In the genomic region with DNA sequence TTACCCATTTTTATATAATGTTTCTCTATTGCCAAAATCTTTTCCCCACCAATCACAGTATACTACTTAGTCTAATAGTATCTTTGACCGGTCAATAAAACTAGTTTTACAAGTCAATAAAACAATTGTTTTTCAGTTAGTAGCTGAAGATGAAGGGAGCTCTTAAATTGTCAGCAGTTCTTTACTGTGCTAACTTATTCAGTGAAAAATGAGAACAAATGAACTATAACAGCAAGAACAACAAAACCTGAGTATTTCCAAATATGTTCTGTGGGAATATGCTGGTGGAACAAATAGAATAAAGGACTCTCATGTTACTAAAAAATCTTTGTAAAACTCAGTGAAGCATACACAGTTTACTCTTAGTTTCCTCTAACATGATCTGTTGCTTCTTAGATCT, we compare ENCODE assay signal across 1 cellular context.
TF ChIP-seq lines count a peak whose summit lies in the region.

No MANE protein-coding gene starts in this region.

TF ChIP-seq in HEK293, 187 proteins besides CTCF, POLR2A, EP300 and RAD21 (continued from another document):
- TF ChIP-seq, protein P1, sequence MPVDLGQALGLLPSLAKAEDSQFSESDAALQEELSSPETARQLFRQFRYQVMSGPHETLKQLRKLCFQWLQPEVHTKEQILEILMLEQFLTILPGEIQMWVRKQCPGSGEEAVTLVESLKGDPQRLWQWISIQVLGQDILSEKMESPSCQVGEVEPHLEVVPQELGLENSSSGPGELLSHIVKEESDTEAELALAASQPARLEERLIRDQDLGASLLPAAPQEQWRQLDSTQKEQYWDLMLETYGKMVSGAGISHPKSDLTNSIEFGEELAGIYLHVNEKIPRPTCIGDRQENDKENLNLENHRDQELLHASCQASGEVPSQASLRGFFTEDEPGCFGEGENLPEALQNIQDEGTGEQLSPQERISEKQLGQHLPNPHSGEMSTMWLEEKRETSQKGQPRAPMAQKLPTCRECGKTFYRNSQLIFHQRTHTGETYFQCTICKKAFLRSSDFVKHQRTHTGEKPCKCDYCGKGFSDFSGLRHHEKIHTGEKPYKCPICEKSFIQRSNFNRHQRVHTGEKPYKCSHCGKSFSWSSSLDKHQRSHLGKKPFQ (tag by site-specific recombination; IDR thresholded peaks at IDR 0.05) = peak; percentile 70
- TF ChIP-seq IKZF3 (tag by site-specific recombination; IDR thresholded peaks at IDR 0.05) (peak; percentile 87), ZNF843 (tag by site-specific recombination; IDR thresholded peaks at IDR 0.05) (peak; percentile 93), SCRT1 (tag by site-specific recombination; IDR thresholded peaks at IDR 0.05; ENCODE audit: borderline replicate concordance) (peak; percentile 70; the same call in 1 of the 2 replicates), ZSCAN30 (tag by site-specific recombination; IDR thresholded peaks at IDR 0.05) (0 out of 2 replicates have a peak, but pooled peaks have one; percentile 53), GFI1B (tag by site-specific recombination; IDR thresholded peaks at IDR 0.05) (0 out of 2 replicates have a peak, but pooled peaks have one; percentile 53), ZNF16 (tag by site-specific recombination; IDR thresholded peaks at IDR 0.05; ENCODE audit: low read depth) (no peak), OSR2 (tag by site-specific recombination; IDR thresholded peaks at IDR 0.05) (peak; percentile 77), SP7 (tag by site-specific recombination; IDR thresholded peaks at IDR 0.05) (no peak), TCF7L2 (IDR thresholded peaks at IDR 0.05; ENCODE audit: borderline replicate concordance, low read depth, low read length) (peak; percentile 28; the same call in 1 of the 2 replicates), ZNF37A (tag by site-specific recombination; IDR thresholded peaks at IDR 0.05) (no peak), FEZF1 (tag by site-specific recombination; IDR thresholded peaks at IDR 0.05) (peak; percentile 90), ZNF560 (tag by site-specific recombination; IDR thresholded peaks at IDR 0.05; ENCODE audit: borderline replicate concordance) (no peak), ZFHX2 (tag by site-specific recombination; conservative IDR thresholded peaks at IDR 0.05) (no peak), ZSCAN23 (tag by site-specific recombination; IDR thresholded peaks at IDR 0.05) (no peak), ZEB2 (tag by site-specific recombination; IDR thresholded peaks at IDR 0.05) (0 out of 2 replicates have a peak, but pooled peaks have one; percentile 24), OVOL3 (tag by site-specific recombination; IDR thresholded peaks at IDR 0.05) (peak; percentile 67)
- TF ChIP-seq, protein P2, sequence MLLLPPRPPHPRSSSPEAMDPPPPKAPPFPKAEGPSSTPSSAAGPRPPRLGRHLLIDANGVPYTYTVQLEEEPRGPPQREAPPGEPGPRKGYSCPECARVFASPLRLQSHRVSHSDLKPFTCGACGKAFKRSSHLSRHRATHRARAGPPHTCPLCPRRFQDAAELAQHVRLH (tag by site-specific recombination; IDR thresholded peaks at IDR 0.05) = peak; percentile 68; the same call in 1 of the 2 replicates
- TF ChIP-seq, protein P3, sequence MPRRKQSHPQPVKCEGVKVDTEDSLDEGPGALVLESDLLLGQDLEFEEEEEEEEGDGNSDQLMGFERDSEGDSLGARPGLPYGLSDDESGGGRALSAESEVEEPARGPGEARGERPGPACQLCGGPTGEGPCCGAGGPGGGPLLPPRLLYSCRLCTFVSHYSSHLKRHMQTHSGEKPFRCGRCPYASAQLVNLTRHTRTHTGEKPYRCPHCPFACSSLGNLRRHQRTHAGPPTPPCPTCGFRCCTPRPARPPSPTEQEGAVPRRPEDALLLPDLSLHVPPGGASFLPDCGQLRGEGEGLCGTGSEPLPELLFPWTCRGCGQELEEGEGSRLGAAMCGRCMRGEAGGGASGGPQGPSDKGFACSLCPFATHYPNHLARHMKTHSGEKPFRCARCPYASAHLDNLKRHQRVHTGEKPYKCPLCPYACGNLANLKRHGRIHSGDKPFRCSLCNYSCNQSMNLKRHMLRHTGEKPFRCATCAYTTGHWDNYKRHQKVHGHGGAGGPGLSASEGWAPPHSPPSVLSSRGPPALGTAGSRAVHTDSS (tag by site-specific recombination; IDR thresholded peaks at IDR 0.05) = peak; percentile 76
- TF ChIP-seq, protein P4, sequence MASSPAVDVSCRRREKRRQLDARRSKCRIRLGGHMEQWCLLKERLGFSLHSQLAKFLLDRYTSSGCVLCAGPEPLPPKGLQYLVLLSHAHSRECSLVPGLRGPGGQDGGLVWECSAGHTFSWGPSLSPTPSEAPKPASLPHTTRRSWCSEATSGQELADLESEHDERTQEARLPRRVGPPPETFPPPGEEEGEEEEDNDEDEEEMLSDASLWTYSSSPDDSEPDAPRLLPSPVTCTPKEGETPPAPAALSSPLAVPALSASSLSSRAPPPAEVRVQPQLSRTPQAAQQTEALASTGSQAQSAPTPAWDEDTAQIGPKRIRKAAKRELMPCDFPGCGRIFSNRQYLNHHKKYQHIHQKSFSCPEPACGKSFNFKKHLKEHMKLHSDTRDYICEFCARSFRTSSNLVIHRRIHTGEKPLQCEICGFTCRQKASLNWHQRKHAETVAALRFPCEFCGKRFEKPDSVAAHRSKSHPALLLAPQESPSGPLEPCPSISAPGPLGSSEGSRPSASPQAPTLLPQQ (tag by site-specific recombination; IDR thresholded peaks at IDR 0.05) = no peak
- TF ChIP-seq, protein P5, sequence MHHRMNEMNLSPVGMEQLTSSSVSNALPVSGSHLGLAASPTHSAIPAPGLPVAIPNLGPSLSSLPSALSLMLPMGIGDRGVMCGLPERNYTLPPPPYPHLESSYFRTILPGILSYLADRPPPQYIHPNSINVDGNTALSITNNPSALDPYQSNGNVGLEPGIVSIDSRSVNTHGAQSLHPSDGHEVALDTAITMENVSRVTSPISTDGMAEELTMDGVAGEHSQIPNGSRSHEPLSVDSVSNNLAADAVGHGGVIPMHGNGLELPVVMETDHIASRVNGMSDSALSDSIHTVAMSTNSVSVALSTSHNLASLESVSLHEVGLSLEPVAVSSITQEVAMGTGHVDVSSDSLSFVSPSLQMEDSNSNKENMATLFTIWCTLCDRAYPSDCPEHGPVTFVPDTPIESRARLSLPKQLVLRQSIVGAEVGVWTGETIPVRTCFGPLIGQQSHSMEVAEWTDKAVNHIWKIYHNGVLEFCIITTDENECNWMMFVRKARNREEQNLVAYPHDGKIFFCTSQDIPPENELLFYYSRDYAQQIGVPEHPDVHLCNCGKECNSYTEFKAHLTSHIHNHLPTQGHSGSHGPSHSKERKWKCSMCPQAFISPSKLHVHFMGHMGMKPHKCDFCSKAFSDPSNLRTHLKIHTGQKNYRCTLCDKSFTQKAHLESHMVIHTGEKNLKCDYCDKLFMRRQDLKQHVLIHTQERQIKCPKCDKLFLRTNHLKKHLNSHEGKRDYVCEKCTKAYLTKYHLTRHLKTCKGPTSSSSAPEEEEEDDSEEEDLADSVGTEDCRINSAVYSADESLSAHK (tag by site-specific recombination; IDR thresholded peaks at IDR 0.05) = peak; percentile 80
- TF ChIP-seq, protein P6, sequence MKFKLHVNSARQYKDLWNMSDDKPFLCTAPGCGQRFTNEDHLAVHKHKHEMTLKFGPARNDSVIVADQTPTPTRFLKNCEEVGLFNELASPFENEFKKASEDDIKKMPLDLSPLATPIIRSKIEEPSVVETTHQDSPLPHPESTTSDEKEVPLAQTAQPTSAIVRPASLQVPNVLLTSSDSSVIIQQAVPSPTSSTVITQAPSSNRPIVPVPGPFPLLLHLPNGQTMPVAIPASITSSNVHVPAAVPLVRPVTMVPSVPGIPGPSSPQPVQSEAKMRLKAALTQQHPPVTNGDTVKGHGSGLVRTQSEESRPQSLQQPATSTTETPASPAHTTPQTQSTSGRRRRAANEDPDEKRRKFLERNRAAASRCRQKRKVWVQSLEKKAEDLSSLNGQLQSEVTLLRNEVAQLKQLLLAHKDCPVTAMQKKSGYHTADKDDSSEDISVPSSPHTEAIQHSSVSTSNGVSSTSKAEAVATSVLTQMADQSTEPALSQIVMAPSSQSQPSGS (tag by site-specific recombination; IDR thresholded peaks at IDR 0.05; ENCODE audit: low read depth) = no peak
- TF ChIP-seq, protein P7, sequence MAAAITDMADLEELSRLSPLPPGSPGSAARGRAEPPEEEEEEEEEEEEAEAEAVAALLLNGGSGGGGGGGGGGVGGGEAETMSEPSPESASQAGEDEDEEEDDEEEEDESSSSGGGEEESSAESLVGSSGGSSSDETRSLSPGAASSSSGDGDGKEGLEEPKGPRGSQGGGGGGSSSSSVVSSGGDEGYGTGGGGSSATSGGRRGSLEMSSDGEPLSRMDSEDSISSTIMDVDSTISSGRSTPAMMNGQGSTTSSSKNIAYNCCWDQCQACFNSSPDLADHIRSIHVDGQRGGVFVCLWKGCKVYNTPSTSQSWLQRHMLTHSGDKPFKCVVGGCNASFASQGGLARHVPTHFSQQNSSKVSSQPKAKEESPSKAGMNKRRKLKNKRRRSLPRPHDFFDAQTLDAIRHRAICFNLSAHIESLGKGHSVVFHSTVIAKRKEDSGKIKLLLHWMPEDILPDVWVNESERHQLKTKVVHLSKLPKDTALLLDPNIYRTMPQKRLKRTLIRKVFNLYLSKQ (tag by site-specific recombination; IDR thresholded peaks at IDR 0.05; ENCODE audit: borderline replicate concordance) = no peak
